ENCODE assay signal across 13 cellular contexts in the genomic region with DNA sequence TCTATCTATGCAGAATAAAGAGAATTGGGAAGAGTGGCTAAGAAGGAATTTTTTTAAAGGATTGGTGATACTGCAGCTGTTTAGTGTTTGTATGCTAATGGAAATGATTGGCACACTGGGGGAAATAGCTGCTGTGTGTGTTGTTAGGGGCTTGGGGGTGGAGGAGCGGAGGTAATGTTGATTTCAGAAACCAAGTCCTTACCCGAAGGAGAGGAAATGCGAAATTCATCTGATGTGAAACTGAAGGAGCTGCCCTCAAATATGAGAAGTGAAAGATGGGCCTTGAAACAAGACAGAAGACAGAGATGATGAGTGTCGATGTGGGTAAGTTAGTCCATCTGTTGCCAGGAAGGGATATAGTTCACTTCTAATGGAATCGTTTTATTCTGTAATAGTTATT. TPM values are rescaled to one million over a fixed set of nuclear protein-coding genes. Genes with fewer than 3 reads are reported as not detected.
A peak's percentile ranks its signal among the peaks of the same experiment; 100 is the strongest.
DNase-seq lines count a peak whose midpoint lies in the region; ATAC-seq and TF ChIP-seq lines count a peak whose summit lies in the region.
"Had no signal": no experiment of that assay in that cellular context is flagged by ENCODE, and none has a peak within 500 bp of the region (broad histone marks: within the 10 kb centered on the region; RNA-seq: fewer than 3 reads in every experiment).

No MANE protein-coding gene starts in this region.

- no peak overlapping the region for H3K4me3 Mint-ChIP-seq in naive B cell
- H3K4me3 Mint-ChIP-seq: activated T-helper 17 cell treated with anti-CD3 and anti-CD28 coated beads, Interleukin-2, amount 50 U/mL, for 72 hours had no signal

- no peaks in the 10 kb centered on the region for H3K36me3 Mint-ChIP-seq in naive B cell

- H3K9me3 Mint-ChIP-seq in naive B cell: no peaks in the 10 kb centered on the region
- H3K9me3 Mint-ChIP-seq: activated T-helper 17 cell treated with anti-CD3 and anti-CD28 coated beads, Interleukin-2, amount 50 U/mL, for 72 hours had no signal

- no TSS peak for BruUV-seq in PC-3 (replicated peaks; lab: Mats Ljungman, UMichigan)

- H3K9ac ChIP-seq in PC-3 (ENCODE audit: low read length): no peak overlapping the region

- no peak for TF ChIP-seq CTCF in GM06990 (IDR thresholded peaks at IDR 0.05; ENCODE audit: insufficient read depth, low read length, poor library complexity, severe bottlenecking)
- no peak for TF ChIP-seq CTCF in PC-3 (conservative IDR thresholded peaks at IDR 0.05; ENCODE audit: low read depth, low read length)
- no peak for TF ChIP-seq CTCF in RWPE1 (conservative IDR thresholded peaks at IDR 0.05; ENCODE audit: low read depth)

- no peaks in the 10 kb centered on the region for H3K36me3 ChIP-seq in GM06990 (ENCODE audit: control insufficient read depth, insufficient read depth, low read length)
- H3K36me3 ChIP-seq in PC-3 (ENCODE audit: low read depth, low read length): no peaks in the 10 kb centered on the region

- H2AFZ ChIP-seq in PC-3 (ENCODE audit: low read length): no peak overlapping the region

- H3K4me3 ChIP-seq in GM06990 (replicated peaks; ENCODE audit: low read depth, low read length) (no peak overlapping the region), PC-3 (ENCODE audit: low read length) (peak overlapping the region; percentile 40; the same call in 1 of the 2 replicates)

- H3K9me2 ChIP-seq in PC-3 (replicated peaks; ENCODE audit: low read length): no peaks in the 10 kb centered on the region

- peaks cover 7% of the 10 kb centered on the region for H3F3A ChIP-seq in PC-3 (ENCODE audit: low read length, unreplicated experiment)

- POLR2A ChIA-PET in PC-3 (lab: Charles Lee; ENCODE audit: unreplicated experiment): interaction anchor here (0.5 kb wide), 1 partner anchor 82 kb away, joined by 3 read pairs; no protein-coding TSS in a partner anchor
- POLR2A ChIA-PET in RWPE1 (lab: Yijun Ruan, JAX; ENCODE audit: low non-redundant PET): no interaction called here

- H3K27me3 ChIP-seq in GM06990 (replicated peaks; ENCODE audit: control insufficient read depth, insufficient read depth, low read length) (no peaks in the 10 kb centered on the region), PC-3 (ENCODE audit: low read length) (no peaks in the 10 kb centered on the region)

- peaks cover 2 to 19% (median 3%) of the 10 kb centered on the region in 3 donors for H3K4me1 Mint-ChIP-seq in naive B cell

- no peaks in the 10 kb centered on the region for H3K27me3 Mint-ChIP-seq in naive B cell
- H3K27me3 Mint-ChIP-seq: activated T-helper 17 cell treated with anti-CD3 and anti-CD28 coated beads, Interleukin-2, amount 50 U/mL, for 72 hours had no signal

- peak; percentile 39 for DNase-seq in GM06990 (ENCODE audit: extremely low read depth, insufficient read length)
- no peak for DNase-seq in PC-3
- DNase-seq in naive B cell: peak; percentile 82
- no peak for DNase-seq in RWPE1 (ENCODE audit: low spot score)
- no peak for DNase-seq in NCI-H1694 (lab: John Stamatoyannopoulos, UW)
- DNase-seq: dermis blood vessel endothelial cell, GOT3 had no signal

- no peak overlapping the region for H3K27ac Mint-ChIP-seq in naive B cell
- H3K27ac Mint-ChIP-seq: activated T-helper 17 cell treated with anti-CD3 and anti-CD28 coated beads, Interleukin-2, amount 50 U/mL, for 72 hours had no signal

- intact Hi-C loops in PC-3 (cut with micrococcal nuclease): loop anchor here (2.0 to 5.0 kb wide), 2 partner anchors 200 to 360 kb away; a partner anchor contains a TSS

- H4K20me1 ChIP-seq in PC-3 (ENCODE audit: low read length): no peaks in the 10 kb centered on the region

- H3K4me1 ChIP-seq in PC-3 (ENCODE audit: insufficient read depth, low read length): peaks cover 28% of the 10 kb centered on the region

- ATAC-seq in HG02678 (IDR thresholded peaks at IDR 0.05; ENCODE audit: unreplicated experiment): peak; percentile 20
- ATAC-seq in PC-3: no peak
- ATAC-seq in naive B cell (ENCODE audit: low read depth in 2 of 2): peak; percentile 58 to 64
- ATAC-seq in HG03439 (IDR thresholded peaks at IDR 0.05; ENCODE audit: unreplicated experiment): no peak
- no peak for ATAC-seq in HG02852 (IDR thresholded peaks at IDR 0.05; ENCODE audit: unreplicated experiment)

- H3K79me2 ChIP-seq in PC-3 (ENCODE audit: low read length): no peaks in the 10 kb centered on the region

- H3K27ac ChIP-seq in PC-3 (ENCODE audit: low read length) (no peak overlapping the region), RWPE1 (no peak overlapping the region)

- no peaks in the 10 kb centered on the region for H3K9me3 ChIP-seq in PC-3 (ENCODE audit: low read length)

- CTCF ChIA-PET in PC-3 (lab: Charles Lee): interaction anchor here (1.2 to 1.5 kb wide), 2 partner anchors 78 to 151 kb away, joined by 5 to 6 read pairs; a partner anchor contains a TSS
- CTCF ChIA-PET in RWPE1 (lab: Yijun Ruan, JAX): interaction anchor here (0.7 to 1.5 kb wide), 3 partner anchors 19 to 260 kb away, joined by 3 to 8 read pairs (median 6); no protein-coding TSS in a partner anchor

- peak overlapping the region; percentile 89 for H3K4me2 ChIP-seq in PC-3 (ENCODE audit: low read length)

RNA-seq across cellular contexts. Expression of a gene that starts 21.2 kb away (rescaled TPM):
- not detected in 2 replicates for total RNA-seq in PC-3 (2014; rRNA removed)
- polyA plus RNA-seq in naive B cell (ENCODE audit: low read depth in 6 of 6): not detected
- total RNA-seq: activated T-helper 17 cell treated with anti-CD3 and anti-CD28 coated beads, Interleukin-2, amount 50 U/mL, for 72 hours; dermis blood vessel endothelial cell; renal cortical epithelial cell; T-helper 2 cell treated with Interferon-gamma antibody and Interleukin-4, amounts not matched to agents 100 ng/mL and 5 ng/mL, for 36 hours had no signal

RNA-seq across cellular contexts. Expression of a gene that starts 24.6 kb away (rescaled TPM):
- total RNA-seq in PC-3 (2014; rRNA removed): not detected in 2 replicates
- polyA plus RNA-seq in naive B cell (ENCODE audit: low read depth in 6 of 6): not detected
- total RNA-seq: activated T-helper 17 cell treated with anti-CD3 and anti-CD28 coated beads, Interleukin-2, amount 50 U/mL, for 72 hours; dermis blood vessel endothelial cell; renal cortical epithelial cell; T-helper 2 cell treated with Interferon-gamma antibody and Interleukin-4, amounts not matched to agents 100 ng/mL and 5 ng/mL, for 36 hours had no signal

RNA-seq across cellular contexts. Expression of a gene that starts 29.1 kb away (rescaled TPM):
- not detected in 2 replicates for total RNA-seq in PC-3 (2014; rRNA removed)
- polyA plus RNA-seq in naive B cell (ENCODE audit: low read depth in 6 of 6): not detected
- total RNA-seq: activated T-helper 17 cell treated with anti-CD3 and anti-CD28 coated beads, Interleukin-2, amount 50 U/mL, for 72 hours; dermis blood vessel endothelial cell; renal cortical epithelial cell; T-helper 2 cell treated with Interferon-gamma antibody and Interleukin-4, amounts not matched to agents 100 ng/mL and 5 ng/mL, for 36 hours had no signal

RNA-seq across cellular contexts. Expression of a gene that starts 51.6 kb away (rescaled TPM):
- not detected in 2 replicates for total RNA-seq in PC-3 (2014; rRNA removed)
- not detected for polyA plus RNA-seq in naive B cell (ENCODE audit: low read depth in 6 of 6)
- total RNA-seq: activated T-helper 17 cell treated with anti-CD3 and anti-CD28 coated beads, Interleukin-2, amount 50 U/mL, for 72 hours; dermis blood vessel endothelial cell; renal cortical epithelial cell; T-helper 2 cell treated with Interferon-gamma antibody and Interleukin-4, amounts not matched to agents 100 ng/mL and 5 ng/mL, for 36 hours had no signal

Comparison
In these comparisons a context has a peak if more than half of its experiments do, and no peak if none do; other contexts are left out.
1. DNase-seq: peak in GM06990 (single experiment) and naive B cell (single experiment); none in PC-3 (single experiment), RWPE1 (single experiment) and NCI-H1694 (single experiment).
2. ATAC-seq: peak in HG02678 (single experiment) and naive B cell (2 of 2); none in PC-3 (single experiment), HG03439 (single experiment) and HG02852 (single experiment).